ENCODE assay signal across 1 cellular context in genomic region chr1:165630629-165631402, GRCh38.
TF ChIP-seq lines count a peak whose summit lies in the region.

TSS of gene MGST3 (plus strand) at chr1:165631234. CDS start at chr1:165649848, 18,614 bp downstream.

TF ChIP-seq in K562, 482 proteins besides CTCF, POLR2A, EP300 and RAD21 (continued from another document and continues in another):
- no peak for TF ChIP-seq KAT8 (IDR thresholded peaks at IDR 0.05; ENCODE audit: low read depth)
- no peak; the same call in 1 of the 2 replicates for TF ChIP-seq LEF1 (IDR thresholded peaks at IDR 0.05)
- TF ChIP-seq POLR2H (tag; IDR thresholded peaks at IDR 0.05; ENCODE audit: low read depth): peak; percentile 89
- TF ChIP-seq DPF2 (IDR thresholded peaks at IDR 0.05): 0 out of 2 replicates have a peak, but pooled peaks have one; percentile 62
- TF ChIP-seq, protein P1, sequence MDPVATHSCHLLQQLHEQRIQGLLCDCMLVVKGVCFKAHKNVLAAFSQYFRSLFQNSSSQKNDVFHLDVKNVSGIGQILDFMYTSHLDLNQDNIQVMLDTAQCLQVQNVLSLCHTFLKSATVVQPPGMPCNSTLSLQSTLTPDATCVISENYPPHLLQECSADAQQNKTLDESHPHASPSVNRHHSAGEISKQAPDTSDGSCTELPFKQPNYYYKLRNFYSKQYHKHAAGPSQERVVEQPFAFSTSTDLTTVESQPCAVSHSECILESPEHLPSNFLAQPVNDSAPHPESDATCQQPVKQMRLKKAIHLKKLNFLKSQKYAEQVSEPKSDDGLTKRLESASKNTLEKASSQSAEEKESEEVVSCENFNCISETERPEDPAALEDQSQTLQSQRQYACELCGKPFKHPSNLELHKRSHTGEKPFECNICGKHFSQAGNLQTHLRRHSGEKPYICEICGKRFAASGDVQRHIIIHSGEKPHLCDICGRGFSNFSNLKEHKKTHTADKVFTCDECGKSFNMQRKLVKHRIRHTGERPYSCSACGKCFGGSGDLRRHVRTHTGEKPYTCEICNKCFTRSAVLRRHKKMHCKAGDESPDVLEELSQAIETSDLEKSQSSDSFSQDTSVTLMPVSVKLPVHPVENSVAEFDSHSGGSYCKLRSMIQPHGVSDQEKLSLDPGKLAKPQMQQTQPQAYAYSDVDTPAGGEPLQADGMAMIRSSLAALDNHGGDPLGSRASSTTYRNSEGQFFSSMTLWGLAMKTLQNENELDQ (CRISPR knock-in tag; IDR thresholded peaks at IDR 0.05; ENCODE audit: borderline replicate concordance): no peak
- no peak for TF ChIP-seq ZNF354B (CRISPR knock-in tag; IDR thresholded peaks at IDR 0.05)
- no peak for TF ChIP-seq SMARCB1 (IDR thresholded peaks at IDR 0.05; ENCODE audit: insufficient read length, low read depth)
- no peak for TF ChIP-seq ZBTB40 (IDR thresholded peaks at IDR 0.05)
- no peak for TF ChIP-seq ZBTB40 (CRISPR knock-in tag; IDR thresholded peaks at IDR 0.05)
- no peak for TF ChIP-seq NFYB (IDR thresholded peaks at IDR 0.05; ENCODE audit: extremely low read depth, insufficient read length)
- TF ChIP-seq TFAM (CRISPR knock-in tag; conservative IDR thresholded peaks at IDR 0.05): no peak
- 0 out of 2 replicates have a peak, but pooled peaks have one; percentile 61 for TF ChIP-seq FOXM1 (IDR thresholded peaks at IDR 0.05; ENCODE audit: low read depth)
- no peak for TF ChIP-seq FOXM1 (CRISPR knock-in tag; IDR thresholded peaks at IDR 0.05; ENCODE audit: low read depth)
- TF ChIP-seq, protein P2, sequence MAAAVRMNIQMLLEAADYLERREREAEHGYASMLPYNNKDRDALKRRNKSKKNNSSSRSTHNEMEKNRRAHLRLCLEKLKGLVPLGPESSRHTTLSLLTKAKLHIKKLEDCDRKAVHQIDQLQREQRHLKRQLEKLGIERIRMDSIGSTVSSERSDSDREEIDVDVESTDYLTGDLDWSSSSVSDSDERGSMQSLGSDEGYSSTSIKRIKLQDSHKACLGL (CRISPR knock-in tag; IDR thresholded peaks at IDR 0.05; ENCODE audit: borderline replicate concordance, poor library complexity, severe bottlenecking): no peak
- TF ChIP-seq RHOXF2B (CRISPR knock-in tag; conservative IDR thresholded peaks at IDR 0.05): no peak
- TF ChIP-seq HDAC8 (tag; IDR thresholded peaks at IDR 0.05): no peak
- no peak for TF ChIP-seq ZNF561 (CRISPR knock-in tag; conservative IDR thresholded peaks at IDR 0.05)
- no peak for TF ChIP-seq CLOCK (CRISPR knock-in tag; IDR thresholded peaks at IDR 0.05; ENCODE audit: borderline replicate concordance)
- TF ChIP-seq RNF2 (IDR thresholded peaks at IDR 0.05): peak; percentile 51; the same call in 1 of the 2 replicates
- TF ChIP-seq ZNF263 (CRISPR knock-in tag; IDR thresholded peaks at IDR 0.05; ENCODE audit: borderline replicate concordance): 0 out of 2 replicates have a peak, but pooled peaks have one; percentile 36
- TF ChIP-seq HNRNPLL (IDR thresholded peaks at IDR 0.05; ENCODE audit: low read depth, low read length, poor library complexity, severe bottlenecking): peak; percentile 52
- no peak for TF ChIP-seq PRMT5 (CRISPR knock-in tag; IDR thresholded peaks at IDR 0.05)
- TF ChIP-seq ARID1B (IDR thresholded peaks at IDR 0.05): 0 out of 2 replicates have a peak, but pooled peaks have one; percentile 35
- no peak for TF ChIP-seq BCL6 (CRISPR knock-in tag; IDR thresholded peaks at IDR 0.05)
- TF ChIP-seq TAF9B (IDR thresholded peaks at IDR 0.05; ENCODE audit: partially characterized antibody): peak; percentile 75
- peak; percentile 62 for TF ChIP-seq MAFK (IDR thresholded peaks at IDR 0.05; ENCODE audit: low read length)
- peak in 1 of 2 experiments; percentile 16; a peak in 1 of 4 replicates for TF ChIP-seq NONO (IDR thresholded peaks at IDR 0.05; ENCODE audit: low read depth in 2 of 2, low read length in 1 of 2)
- no peak for TF ChIP-seq JUNB (CRISPR knock-in tag; conservative IDR thresholded peaks at IDR 0.05)
- TF ChIP-seq TRIM24 (IDR thresholded peaks at IDR 0.05): peak in 1 of 2 experiments; percentile 52; a peak in 1 of 4 replicates
- TF ChIP-seq MXI1 (IDR thresholded peaks at IDR 0.05; ENCODE audit: low read depth, low read length): no peak
- TF ChIP-seq, protein P3, sequence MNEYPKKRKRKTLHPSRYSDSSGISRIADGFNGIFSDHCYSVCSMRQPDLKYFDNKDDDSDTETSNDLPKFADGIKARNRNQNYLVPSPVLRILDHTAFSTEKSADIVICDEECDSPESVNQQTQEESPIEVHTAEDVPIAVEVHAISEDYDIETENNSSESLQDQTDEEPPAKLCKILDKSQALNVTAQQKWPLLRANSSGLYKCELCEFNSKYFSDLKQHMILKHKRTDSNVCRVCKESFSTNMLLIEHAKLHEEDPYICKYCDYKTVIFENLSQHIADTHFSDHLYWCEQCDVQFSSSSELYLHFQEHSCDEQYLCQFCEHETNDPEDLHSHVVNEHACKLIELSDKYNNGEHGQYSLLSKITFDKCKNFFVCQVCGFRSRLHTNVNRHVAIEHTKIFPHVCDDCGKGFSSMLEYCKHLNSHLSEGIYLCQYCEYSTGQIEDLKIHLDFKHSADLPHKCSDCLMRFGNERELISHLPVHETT (CRISPR knock-in tag; conservative IDR thresholded peaks at IDR 0.05 in 1 of 2, IDR thresholded peaks at IDR 0.05 in 1 of 2): 0 out of 4 replicates have a peak, but pooled peaks of 1 of the 2 experiments have one; percentile 55
- peak; percentile 95 for TF ChIP-seq CREB3L1 (IDR thresholded peaks at IDR 0.05; ENCODE audit: borderline replicate concordance, low read depth)
- TF ChIP-seq RAD51 (IDR thresholded peaks at IDR 0.05; ENCODE audit: borderline replicate concordance, low read depth): no peak
- TF ChIP-seq JUND (IDR thresholded peaks at IDR 0.05; ENCODE audit: borderline replicate concordance, low read depth, low read length): no peak; the same call in 1 of the 2 replicates
- TF ChIP-seq JUND (tag; IDR thresholded peaks at IDR 0.05; ENCODE audit: borderline replicate concordance, low read depth, low read length): peak; percentile 37; the same call in 2 of the 3 replicates
- no peak for TF ChIP-seq TCF15 (CRISPR knock-in tag; IDR thresholded peaks at IDR 0.05)
- TF ChIP-seq ATF3 (IDR thresholded peaks at IDR 0.05): no peak
- peak; percentile 83 for TF ChIP-seq ATF3 (CRISPR knock-in tag; conservative IDR thresholded peaks at IDR 0.05)
- no peak for TF ChIP-seq ZFPM2 (CRISPR knock-in tag; IDR thresholded peaks at IDR 0.05)
- TF ChIP-seq L3MBTL2 (IDR thresholded peaks at IDR 0.05): peak; percentile 96
